Comparison of ENCODE assay signal across 9 cellular contexts in the genomic region with DNA sequence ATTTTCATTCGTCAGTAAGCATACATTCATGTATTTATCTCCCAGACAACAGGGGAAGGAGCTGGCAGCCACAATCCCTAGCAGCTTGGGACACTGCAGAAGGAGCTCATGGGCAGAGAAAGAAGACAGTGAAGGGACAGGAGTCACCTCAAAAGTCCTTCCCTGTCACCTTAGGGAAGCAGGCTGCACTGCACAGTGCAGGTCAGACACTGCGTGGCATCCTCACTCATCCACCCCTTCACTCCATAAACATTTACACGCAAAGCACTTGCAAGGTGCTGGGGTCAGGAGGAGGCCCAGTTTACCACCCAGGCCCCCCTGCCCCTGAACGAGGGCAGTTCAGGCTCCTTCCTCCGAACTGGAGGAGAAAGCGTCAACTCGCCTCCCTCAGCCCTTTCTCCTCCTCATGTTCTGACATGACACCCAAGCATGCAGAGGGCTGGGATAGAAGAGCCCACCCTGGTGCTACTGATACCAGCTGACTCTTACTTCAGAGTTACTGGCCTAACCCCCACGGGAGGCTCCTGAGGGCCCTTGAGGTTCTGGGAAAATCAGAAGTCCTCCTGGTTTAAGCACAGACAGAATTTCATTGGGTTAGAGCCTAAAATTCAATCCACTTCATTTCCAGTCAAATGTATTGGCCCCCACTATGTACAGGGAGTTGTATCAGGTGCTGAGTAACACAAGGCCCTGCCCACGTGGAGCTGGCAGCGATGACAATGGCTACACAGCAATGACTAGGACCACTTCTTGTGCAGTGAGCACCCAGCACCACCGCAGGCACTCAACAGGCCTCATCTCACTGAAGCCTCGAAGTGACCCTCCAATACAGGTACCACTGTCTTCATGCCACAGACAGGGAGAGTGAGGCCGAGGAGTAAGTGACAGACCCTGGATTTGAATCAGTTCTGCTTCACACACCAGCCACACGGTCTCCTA.
DNase-seq lines count a peak whose midpoint lies in the region; ATAC-seq and TF ChIP-seq lines count a peak whose summit lies in the region.
"Had no signal": no experiment of that assay in that cellular context is flagged by ENCODE, and none has a peak within 500 bp of the region (broad histone marks: within the 10 kb centered on the region; RNA-seq: fewer than 3 reads in every experiment).

No MANE protein-coding gene starts in this region.

- H3K36me3 Mint-ChIP-seq in CD4-positive, alpha-beta memory T cell, result peaks cover 0 to 7% of the 10 kb centered on the region in 2 donors

- H3K9me3 Mint-ChIP-seq in CD4-positive, alpha-beta memory T cell, result no peaks in the 10 kb centered on the region

- H3K4me2 ChIP-seq in OCI-LY1 (ENCODE audit: low read length), result peak overlapping the region; percentile 88
- peak overlapping the region; percentile 60 for H3K4me2 ChIP-seq in osteoblast (ENCODE audit: insufficient read depth, low read length)

- H3K79me2 ChIP-seq in OCI-LY1 (ENCODE audit: insufficient read depth, low read length), result peaks cover 95% of the 10 kb centered on the region
- peaks cover 81% of the 10 kb centered on the region for H3K79me2 ChIP-seq in osteoblast (ENCODE audit: insufficient read depth, low read length)

- no peak for DNase-seq in CD4-positive, alpha-beta memory T cell
- DNase-seq in osteoblast (ENCODE audit: insufficient read length, low spot score, missing footprints) (no peak), NCI-H748 (lab: John Stamatoyannopoulos, UW; ENCODE audit: unreplicated experiment) (no peak), NCI-H1092 (lab: John Stamatoyannopoulos, UW) (no peak), A172 (ENCODE audit: low spot score) (no peak)
- DNase-seq: KG1 had no signal

- H3K27ac ChIP-seq in CD4-positive, alpha-beta memory T cell (ENCODE audit: low read depth, low read length), result peak overlapping the region; percentile 89
- H3K27ac ChIP-seq in OCI-LY1 (ENCODE audit: low read depth, low read length, poor library complexity, severe bottlenecking) (peak overlapping the region; percentile 98), duodenal mucosa (ENCODE audit: low read depth, low read length) (peak overlapping the region; percentile 80), osteoblast (ENCODE audit: low read depth, low read length) (peak overlapping the region; percentile 95)

- ATAC-seq in HG02970 (IDR thresholded peaks at IDR 0.05; ENCODE audit: low FRiP score, unreplicated experiment), result no peak

- peak overlapping the region; percentile 74 to 85 (median 80) for H3K4me3 Mint-ChIP-seq in CD4-positive, alpha-beta memory T cell

- CTCF ChIA-PET in CD4-positive, alpha-beta memory T cell (lab: Charles Lee; ENCODE audit: partially characterized antibody), result interaction anchor here (0.9 to 7.6 kb wide), 8 partner anchors 9 to 166 kb away, joined by 3 to 75 read pairs (median 8); a partner anchor contains a TSS

- H3K9me2 ChIP-seq in OCI-LY1 (ENCODE audit: low read depth, low read length), result no peaks in the 10 kb centered on the region

- H3K27me3 Mint-ChIP-seq in CD4-positive, alpha-beta memory T cell, result no peaks in the 10 kb centered on the region

- no peaks in the 10 kb centered on the region for H3K27me3 ChIP-seq in CD4-positive, alpha-beta memory T cell (ENCODE audit: insufficient read depth, low read length)
- H3K27me3 ChIP-seq in OCI-LY1 (ENCODE audit: insufficient read depth, low read length) (no peaks in the 10 kb centered on the region), duodenal mucosa (ENCODE audit: control insufficient read depth in 1 of 2, insufficient read depth in 2 of 2, low read length in 2 of 2) (no peaks in the 10 kb centered on the region), osteoblast (ENCODE audit: insufficient read depth, low read length) (no peaks in the 10 kb centered on the region)

- no peak for TF ChIP-seq CTCF in OCI-LY1 (IDR thresholded peaks at IDR 0.05; ENCODE audit: low read length)
- TF ChIP-seq CTCF in osteoblast (IDR thresholded peaks at IDR 0.05; ENCODE audit: extremely low read depth, low read depth, low read length), result no peak

- intact Hi-C loops in CD4-positive, alpha-beta memory T cell (cut with micrococcal nuclease), result loop anchor here (2.0 to 10.0 kb wide), 5 partner anchors 35 to 415 kb away; a partner anchor contains a TSS

- H3K4me1 Mint-ChIP-seq in CD4-positive, alpha-beta memory T cell, result peaks cover 70 to 100% (median 88%) of the 10 kb centered on the region in 4 donors

- peaks cover 6% of the 10 kb centered on the region; the same call in 1 of the 2 replicates for H3F3A ChIP-seq in OCI-LY1 (ENCODE audit: insufficient read depth, low read length)

- peak overlapping the region; percentile 90 for H3K9ac ChIP-seq in OCI-LY1 (ENCODE audit: low read length)
- peak overlapping the region; percentile 35 to 44 for H3K9ac ChIP-seq in duodenal mucosa (ENCODE audit: low read depth in 1 of 2, low read length in 2 of 2)

- no peaks in the 10 kb centered on the region for H3K36me3 ChIP-seq in CD4-positive, alpha-beta memory T cell (ENCODE audit: insufficient read depth, low read length)
- H3K36me3 ChIP-seq in OCI-LY1 (ENCODE audit: insufficient read depth, low read length) (peaks cover 47% of the 10 kb centered on the region), duodenal mucosa (ENCODE audit: control insufficient read depth in 1 of 2, insufficient read depth in 2 of 2, low read length in 2 of 2) (no peaks in the 10 kb centered on the region), osteoblast (ENCODE audit: insufficient read depth, low read length) (no peaks in the 10 kb centered on the region)

- POLR2A ChIA-PET in CD4-positive, alpha-beta memory T cell (lab: Charles Lee; ENCODE audit: partially characterized antibody), result interaction anchor here (0.6 to 21.5 kb wide), 16 partner anchors 8 to 413 kb away, joined by 3 to 692 read pairs (median 5); a partner anchor contains a TSS

- H4K20me1 ChIP-seq in OCI-LY1 (ENCODE audit: insufficient read depth, low read length), result no peaks in the 10 kb centered on the region
- H4K20me1 ChIP-seq in osteoblast (ENCODE audit: insufficient read depth, low read length), result peaks cover 28% of the 10 kb centered on the region

- no peak overlapping the region for H2AFZ ChIP-seq in OCI-LY1 (ENCODE audit: low read length)
- H2AFZ ChIP-seq in osteoblast (ENCODE audit: low read length), result no peak overlapping the region

- peaks cover 99% of the 10 kb centered on the region for H3K4me1 ChIP-seq in CD4-positive, alpha-beta memory T cell (ENCODE audit: insufficient read depth, low read length)
- H3K4me1 ChIP-seq in OCI-LY1 (ENCODE audit: insufficient read depth, low read length, severe bottlenecking) (peaks cover 97% of the 10 kb centered on the region), duodenal mucosa (ENCODE audit: control insufficient read depth in 1 of 2, insufficient read depth in 2 of 2, low read length in 2 of 2) (peaks cover 33 to 42% of the 10 kb centered on the region in 2 donors), osteoblast (ENCODE audit: insufficient read depth, low read length) (peaks cover 22% of the 10 kb centered on the region)

- H3K4me3 ChIP-seq in CD4-positive, alpha-beta memory T cell (ENCODE audit: low read length in 2 of 2), result peak overlapping the region in 1 of 2 donors; percentile 46
- H3K4me3 ChIP-seq in OCI-LY1 (ENCODE audit: low read depth, low read length, poor library complexity, severe bottlenecking), result peak overlapping the region; percentile 88
- H3K4me3 ChIP-seq in duodenal mucosa (ENCODE audit: low read depth in 1 of 2, low read length in 2 of 2), result peak overlapping the region in 1 of 2 donors; percentile 12
- no peak overlapping the region for H3K4me3 ChIP-seq in osteoblast (ENCODE audit: insufficient read depth, low read length)

- H3K27ac Mint-ChIP-seq in CD4-positive, alpha-beta memory T cell, result peak overlapping the region; percentile 94 to 100 (median 100)

- no peaks in the 10 kb centered on the region for H3K9me3 ChIP-seq in CD4-positive, alpha-beta memory T cell (ENCODE audit: control insufficient read depth in 1 of 2, low read length in 2 of 2)
- H3K9me3 ChIP-seq in OCI-LY1 (ENCODE audit: low read length) (no peaks in the 10 kb centered on the region), duodenal mucosa (ENCODE audit: control insufficient read depth in 1 of 2, low read length in 2 of 2) (no peaks in the 10 kb centered on the region), osteoblast (ENCODE audit: low read depth, low read length) (no peaks in the 10 kb centered on the region)
